25 cellular contexts compared by ENCODE assay signal in genomic region chr10:43176271-43176670, GRCh38.
"Had no signal": no experiment of that assay in that cellular context is flagged by ENCODE, and none has a peak within 500 bp of the region (broad histone marks: within the 10 kb centered on the region; RNA-seq: fewer than 3 reads in every experiment).

No MANE protein-coding gene starts in this region.

- H3K4me1 ChIP-seq: breast epithelium, Peyer's patch, SJSA1 had no signal

- H3K9me3 ChIP-seq: adrenal gland, Peyer's patch, SJSA1 had no signal

- H3K9me3 Mint-ChIP-seq: activated T-helper 17 cell treated with anti-CD3 and anti-CD28 coated beads, Interleukin-2, amount 50 U/mL, for 72 hours had no signal

- H3K27me3 ChIP-seq: adrenal gland, breast epithelium, Peyer's patch, SJSA1 had no signal

- H3K27me3 Mint-ChIP-seq: activated naive CD8-positive, alpha-beta T cell; activated T-helper 17 cell treated with anti-CD3 and anti-CD28 coated beads, Interleukin-2, amount 50 U/mL, for 72 hours had no signal

- ATAC-seq: activated CD4-positive, CD25-positive, alpha-beta regulatory T cell treated with anti-CD3 and anti-CD28 coated beads, Interleukin-2, amount 50 U/mL, for 24 hours; activated T-helper 17 cell treated with anti-CD3 and anti-CD28 coated beads, Interleukin-2, amount 50 U/mL, for 72 hours; SK-N-SH treated with all-trans-retinoic acid at 6 μM for 48 hours had no signal

- H3K27ac Mint-ChIP-seq: activated naive CD4-positive, alpha-beta T cell treated with anti-CD3 and anti-CD28 coated beads for 36 hours; activated naive CD8-positive, alpha-beta T cell; activated T-helper 17 cell treated with anti-CD3 and anti-CD28 coated beads, Interleukin-2, amount 50 U/mL, for 72 hours; T-helper 1 cell treated with Interleukin-12 subunit alpha and Interleukin-12 subunit beta and Interleukin-4 antibody, amounts not matched to agents 30 μg/mL and 1 μg/mL, for 36 hours had no signal

- H3K4me3 Mint-ChIP-seq: activated naive CD4-positive, alpha-beta T cell treated with anti-CD3 and anti-CD28 coated beads for 36 hours; activated naive CD8-positive, alpha-beta T cell; activated T-helper 17 cell treated with anti-CD3 and anti-CD28 coated beads, Interleukin-2, amount 50 U/mL, for 72 hours; T-helper 1 cell treated with Interleukin-12 subunit alpha and Interleukin-12 subunit beta and Interleukin-4 antibody, amounts not matched to agents 30 μg/mL and 1 μg/mL, for 36 hours had no signal

- H3K27ac ChIP-seq: adrenal gland, breast epithelium, Peyer's patch, SJSA1 had no signal

- H3K4me3 ChIP-seq: adrenal gland, breast epithelium, Peyer's patch, SJSA1 had no signal

- DNase-seq: activated CD4-positive, alpha-beta T cell treated with anti-CD3 and anti-CD28 coated beads for 4 hours; activated gamma-delta T cell; activated naive CD4-positive, alpha-beta T cell treated with anti-CD3 and anti-CD28 coated beads for 36 hours; activated T-cell treated with anti-CD3 and anti-CD28 coated beads for 4 hours; activated T-cell treated with anti-CD3 and anti-CD28 coated beads, Interleukin-2, amount 50 U/mL, for 48 hours; adrenal gland; aorta; caudate nucleus; MM.1S; NCI-H1105; NCI-H1436; NCI-H187; NCI-H2081; NCI-H446; NCI-H524; Peyer's patch; SHP77; SW 1271 had no signal
